12 cellular contexts compared by ENCODE assay signal in genomic region chr7:116218747-116219146, GRCh38. TPM values are rescaled to one million over a fixed set of nuclear protein-coding genes. Genes with fewer than 3 reads are reported as not detected.
DNase-seq lines count a peak whose midpoint lies in the region; ATAC-seq and TF ChIP-seq lines count a peak whose summit lies in the region.
"Had no signal": no experiment of that assay in that cellular context is flagged by ENCODE, and none has a peak within 500 bp of the region (broad histone marks: within the 10 kb centered on the region; RNA-seq: fewer than 3 reads in every experiment).

No MANE protein-coding gene starts in this region.

- peaks cover 96% of the 10 kb centered on the region for H3K79me2 ChIP-seq in PC-3 (ENCODE audit: low read length)

- H3K27ac ChIP-seq in CD4-positive, CD25-positive, alpha-beta regulatory T cell (ENCODE audit: insufficient read depth, low read length, poor library complexity, severe bottlenecking), result peak overlapping the region; percentile 26
- H3K27ac ChIP-seq in PC-3 (ENCODE audit: low read length) (peak overlapping the region; percentile 97), brain microvascular endothelial cell (peak overlapping the region; percentile 69)
- H3K27ac ChIP-seq: neural progenitor cell had no signal

- no peaks in the 10 kb centered on the region for H3K27me3 ChIP-seq in CD4-positive, CD25-positive, alpha-beta regulatory T cell (ENCODE audit: control insufficient read depth, insufficient read depth, low read length)
- H3K27me3 ChIP-seq in PC-3 (ENCODE audit: low read length) (no peaks in the 10 kb centered on the region), brain microvascular endothelial cell (replicated peaks) (no peaks in the 10 kb centered on the region)
- H3K27me3 ChIP-seq: neural progenitor cell had no signal

- peaks cover 12% of the 10 kb centered on the region for H3F3A ChIP-seq in PC-3 (ENCODE audit: low read length, unreplicated experiment)

- intact Hi-C loops in PC-3 (cut with micrococcal nuclease), result loop anchor here (1.0 kb wide), 2 partner anchors 9 to 14 kb away; no protein-coding TSS in a partner anchor
- intact Hi-C loops in activated CD8-positive, alpha-beta T cell treated with anti-CD3 and anti-CD28 coated beads for 36 hours (cut with micrococcal nuclease), result no loop called here

- H3K4me2 ChIP-seq in PC-3 (ENCODE audit: low read length), result peak overlapping the region; percentile 82
- H3K4me2 ChIP-seq: neural progenitor cell had no signal

- H3K4me1 Mint-ChIP-seq in CD4-positive, CD25-positive, alpha-beta regulatory T cell, result peaks cover 73 to 93% (median 81%) of the 10 kb centered on the region in 4 donors
- H3K4me1 Mint-ChIP-seq in nephron, result peaks cover 16% of the 10 kb centered on the region
- peaks cover 79% of the 10 kb centered on the region for H3K4me1 Mint-ChIP-seq in activated CD8-positive, alpha-beta T cell treated with anti-CD3 and anti-CD28 coated beads for 36 hours (ENCODE audit: low read depth)

- H4K20me1 ChIP-seq in PC-3 (ENCODE audit: low read length), result peaks cover 83% of the 10 kb centered on the region

- CTCF ChIA-PET in PC-3 (lab: Charles Lee), result no interaction called here
- CTCF ChIA-PET in activated CD8-positive, alpha-beta T cell treated with anti-CD3 and anti-CD28 coated beads for 36 hours (lab: Charles Lee), result interaction anchor here (1.1 to 4.6 kb wide), 4 partner anchors 11 to 43 kb away, joined by 3 to 25 read pairs (median 8); no protein-coding TSS in a partner anchor

- DNase-seq in CD4-positive, CD25-positive, alpha-beta regulatory T cell, result no peak
- DNase-seq in PC-3 (no peak), brain microvascular endothelial cell (no peak), globus pallidus (ENCODE audit: low spot score) (no peak), NOMO-1 treated with DMSO at 0.1 percent for 48 hours (lab: John Stamatoyannopoulos, UW; ENCODE audit: unreplicated experiment) (no peak)
- no peak for DNase-seq in activated CD8-positive, alpha-beta T cell treated with anti-CD3 and anti-CD28 coated beads for 36 hours
- DNase-seq: activated CD4-positive, alpha-beta T cell treated with anti-CD3 and anti-CD28 coated beads for 48 hours; right cardiac atrium; SHP77 treated with DMSO at 0.1 percent for 48 hours had no signal

- no peaks in the 10 kb centered on the region for H3K9me2 ChIP-seq in PC-3 (replicated peaks; ENCODE audit: low read length)

- POLR2A ChIA-PET in PC-3 (lab: Charles Lee; ENCODE audit: unreplicated experiment), result interaction anchor here (0.6 to 1.9 kb wide), 2 partner anchors 12 to 469 kb away, joined by 6 to 13 read pairs; no protein-coding TSS in a partner anchor
- POLR2A ChIA-PET in activated CD8-positive, alpha-beta T cell treated with anti-CD3 and anti-CD28 coated beads for 36 hours (lab: Charles Lee), result interaction anchor here (1.4 kb wide), 1 partner anchor 8 kb away, joined by 7 read pairs; the partner anchor contains the start of gene TES

- H3K27ac Mint-ChIP-seq in CD4-positive, CD25-positive, alpha-beta regulatory T cell, result peak overlapping the region in 1 of 3 donors; percentile 80
- H3K27ac Mint-ChIP-seq in nephron, result peak overlapping the region in 2 of 3 experiments; percentile 3 to 56
- no peak overlapping the region for H3K27ac Mint-ChIP-seq in activated CD8-positive, alpha-beta T cell treated with anti-CD3 and anti-CD28 coated beads for 36 hours
- H3K27ac Mint-ChIP-seq: neural progenitor cell had no signal

- TF ChIP-seq CTCF in PC-3 (conservative IDR thresholded peaks at IDR 0.05; ENCODE audit: low read depth, low read length) (no peak), brain microvascular endothelial cell (IDR thresholded peaks at IDR 0.05; ENCODE audit: low read depth, low read length, missing control alignments) (no peak), nephron (IDR thresholded peaks at IDR 0.05; ENCODE audit: unreplicated experiment in 3 of 3) (no peak)
- TF ChIP-seq CTCF in activated CD8-positive, alpha-beta T cell treated with anti-CD3 and anti-CD28 coated beads for 36 hours (IDR thresholded peaks at IDR 0.05), result no peak

- no peaks in the 10 kb centered on the region for H3K36me3 ChIP-seq in CD4-positive, CD25-positive, alpha-beta regulatory T cell (ENCODE audit: control insufficient read depth, insufficient read depth, low read length)
- H3K36me3 ChIP-seq in PC-3 (ENCODE audit: low read depth, low read length), result no peaks in the 10 kb centered on the region; the same call in 1 of the 2 replicates
- no peaks in the 10 kb centered on the region for H3K36me3 ChIP-seq in brain microvascular endothelial cell (replicated peaks)
- H3K36me3 ChIP-seq: neural progenitor cell had no signal

- peaks cover 6% of the 10 kb centered on the region for H3K36me3 Mint-ChIP-seq in CD4-positive, CD25-positive, alpha-beta regulatory T cell
- H3K36me3 Mint-ChIP-seq in nephron (ENCODE audit: low read depth), result no peaks in the 10 kb centered on the region
- peaks cover 11% of the 10 kb centered on the region for H3K36me3 Mint-ChIP-seq in activated CD8-positive, alpha-beta T cell treated with anti-CD3 and anti-CD28 coated beads for 36 hours (ENCODE audit: low read depth)
- H3K36me3 Mint-ChIP-seq: neural progenitor cell had no signal

- BruUV-seq in PC-3 (replicated peaks; lab: Mats Ljungman, UMichigan), result no TSS peak

- in situ Hi-C loops in brain microvascular endothelial cell (cut with HindIII; ENCODE audit: low pct_ligation_motif_present, low sequenced_read_pairs), result no loop called here

- H3K9me3 ChIP-seq in CD4-positive, CD25-positive, alpha-beta regulatory T cell (ENCODE audit: control insufficient read depth in 2 of 2, low read length in 2 of 2), result no peaks in the 10 kb centered on the region
- H3K9me3 ChIP-seq in PC-3 (ENCODE audit: low read length), result no peaks in the 10 kb centered on the region

- peak overlapping the region; percentile 38 for H3K9ac ChIP-seq in PC-3 (ENCODE audit: low read length)
- H3K9ac ChIP-seq: neural progenitor cell had no signal

- H3K27me3 Mint-ChIP-seq in CD4-positive, CD25-positive, alpha-beta regulatory T cell, result no peaks in the 10 kb centered on the region
- H3K27me3 Mint-ChIP-seq in nephron (ENCODE audit: low read depth), result no peaks in the 10 kb centered on the region
- no peaks in the 10 kb centered on the region for H3K27me3 Mint-ChIP-seq in activated CD8-positive, alpha-beta T cell treated with anti-CD3 and anti-CD28 coated beads for 36 hours

- no peaks in the 10 kb centered on the region for H3K9me3 Mint-ChIP-seq in CD4-positive, CD25-positive, alpha-beta regulatory T cell
- H3K9me3 Mint-ChIP-seq in nephron, result no peaks in the 10 kb centered on the region
- H3K9me3 Mint-ChIP-seq in activated CD8-positive, alpha-beta T cell treated with anti-CD3 and anti-CD28 coated beads for 36 hours, result no peaks in the 10 kb centered on the region

- peak overlapping the region in 3 of 4 donors; percentile 8 to 30 (median 19) for H3K4me3 Mint-ChIP-seq in CD4-positive, CD25-positive, alpha-beta regulatory T cell
- H3K4me3 Mint-ChIP-seq in nephron, result no peak overlapping the region
- H3K4me3 Mint-ChIP-seq in activated CD8-positive, alpha-beta T cell treated with anti-CD3 and anti-CD28 coated beads for 36 hours, result no peak overlapping the region
- H3K4me3 Mint-ChIP-seq: neural progenitor cell had no signal

- H3K4me1 ChIP-seq in CD4-positive, CD25-positive, alpha-beta regulatory T cell (ENCODE audit: control insufficient read depth, insufficient read depth, low read length, poor library complexity, severe bottlenecking), result peaks cover 83% of the 10 kb centered on the region
- peaks cover 58% of the 10 kb centered on the region for H3K4me1 ChIP-seq in PC-3 (ENCODE audit: insufficient read depth, low read length)

- H3K4me3 ChIP-seq in CD4-positive, CD25-positive, alpha-beta regulatory T cell (ENCODE audit: low read depth, low read length), result peak overlapping the region; percentile 39
- H3K4me3 ChIP-seq in PC-3 (ENCODE audit: low read length), result peak overlapping the region; percentile 46
- no peak overlapping the region for H3K4me3 ChIP-seq in brain microvascular endothelial cell (ENCODE audit: low read depth, low read length)
- H3K4me3 ChIP-seq: neural progenitor cell had no signal

- no peak overlapping the region for H2AFZ ChIP-seq in PC-3 (ENCODE audit: low read length)
- H2AFZ ChIP-seq: neural progenitor cell had no signal

- no peak for ATAC-seq in CD4-positive, CD25-positive, alpha-beta regulatory T cell (ENCODE audit: low read depth in 2 of 2)
- ATAC-seq in PC-3 (peak; percentile 1), GM21526 (IDR thresholded peaks at IDR 0.05; ENCODE audit: low FRiP score, unreplicated experiment) (no peak)
- ATAC-seq in activated CD8-positive, alpha-beta T cell treated with anti-CD3 and anti-CD28 coated beads for 36 hours, result no peak

RNA-seq across cellular contexts. Expression of gene TES, which starts 8.4 kb away (rescaled TPM):
- total RNA-seq in CD4-positive, CD25-positive, alpha-beta regulatory T cell, result 91.6 TPM
- 100 to 1,000 TPM; 144 to 198 (median 191) TPM for polyA plus RNA-seq in CD4-positive, CD25-positive, alpha-beta regulatory T cell
- total RNA-seq in PC-3 (2014; rRNA removed), result 120 and 128 TPM in 2 replicates
- total RNA-seq in activated CD8-positive, alpha-beta T cell treated with anti-CD3 and anti-CD28 coated beads for 36 hours, result 10 to 100 TPM; 63.9 to 65.7 TPM

Comparison
In these comparisons a context has a peak if more than half of its experiments do, and no peak if none do; other contexts are left out.
1. H3K27ac ChIP-seq: peak in every context shown above with its lines; median percentile 97 in PC-3; 69 in brain microvascular endothelial cell; 26 in CD4-positive, CD25-positive, alpha-beta regulatory T cell.
2. H3K4me3 Mint-ChIP-seq: peak in CD4-positive, CD25-positive, alpha-beta regulatory T cell (3 of 4); none in nephron (0 of 3) and activated CD8-positive, alpha-beta T cell treated with anti-CD3 and anti-CD28 coated beads for 36 hours (single experiment).